Comparison of ENCODE assay signal across 31 cellular contexts in genomic region chr7:68162712-68163111, GRCh38.
DNase-seq lines count a peak whose midpoint lies in the region; FAIRE-seq and TF ChIP-seq lines count a peak whose summit lies in the region.
"Had no signal": no experiment of that assay in that cellular context is flagged by ENCODE, and none has a peak within 500 bp of the region (broad histone marks: within the 10 kb centered on the region; RNA-seq: fewer than 3 reads in every experiment).

No MANE protein-coding gene starts in this region.

- no peaks in the 10 kb centered on the region for H3K27me3 ChIP-seq in H1 (replicated peaks in 1 of 4; ENCODE audit: control insufficient read depth in 3 of 4, extremely low read depth in 1 of 4, insufficient read depth in 3 of 4, low read length in 3 of 4)
- H3K27me3 ChIP-seq: BE2C; BLaER1; BLaER1 treated with 17β-estradiol and CSF1 and Interleukin-3, amounts not matched to agents 10 nM and 100 nM had no signal

- H4K20me1 ChIP-seq in H1 (replicated peaks in 1 of 2; ENCODE audit: control insufficient read depth in 1 of 2, insufficient read depth in 2 of 2, low read length in 2 of 2), result no peaks in the 10 kb centered on the region
- H4K20me1 ChIP-seq: BLaER1; BLaER1 treated with 17β-estradiol and CSF1 and Interleukin-3, amounts not matched to agents 10 nM and 100 nM had no signal

- no peak overlapping the region for H3K23ac ChIP-seq in H1 (ENCODE audit: insufficient read length)

- WGBS in H1 (ENCODE audit: extremely low coverage in 1 of 2, insufficient coverage in 1 of 2, insufficient read length in 1 of 2, insufficient replicate concordance in 2 of 2, low coverage in 1 of 2, low lambda C conversion rate in 2 of 2, missing lambda C conversion rate in 1 of 2), 2 experiments, result 81% methylated on average over 8 of the region's 8 CpGs; no CpG with 5 or more reads in 1 of the 2 experiments

- no peaks in the 10 kb centered on the region for H3K23me2 ChIP-seq in H1 (ENCODE audit: low read depth, low read length)

- H3K4me2 ChIP-seq in H1 (ENCODE audit: insufficient read depth in 1 of 2, low read depth in 2 of 2, low read length in 2 of 2), result no peak overlapping the region
- H3K4me2 ChIP-seq: A549; BLaER1; BLaER1 treated with 17β-estradiol and CSF1 and Interleukin-3, amounts not matched to agents 10 nM and 100 nM had no signal

- H3K18ac ChIP-seq in H1 (ENCODE audit: extremely low read depth, low read length), result no peak overlapping the region

- H4K5ac ChIP-seq in H1 (ENCODE audit: insufficient read length, low read depth, low read length), result no peak overlapping the region

- H3K27ac ChIP-seq in coronary artery (no peak overlapping the region), H1 (ENCODE audit: low read depth, low read length) (no peak overlapping the region)
- H3K27ac ChIP-seq: 22Rv1; A549; BLaER1; BLaER1 treated with 17β-estradiol and CSF1 and Interleukin-3, amounts not matched to agents 10 nM and 100 nM; C4-2B had no signal

- no peak overlapping the region for H2BK5ac ChIP-seq in H1 (ENCODE audit: low read depth, low read length)

- H3K4me1 ChIP-seq in H1 (replicated peaks in 1 of 4; ENCODE audit: control insufficient read depth in 3 of 4, insufficient read depth in 4 of 4, low read length in 3 of 4), result no peaks in the 10 kb centered on the region
- H3K4me1 ChIP-seq: A549; BE2C; BLaER1; BLaER1 treated with 17β-estradiol and CSF1 and Interleukin-3, amounts not matched to agents 10 nM and 100 nM; Caco-2 had no signal

- H3K79me1 ChIP-seq in H1 (ENCODE audit: low read depth, low read length), result no peaks in the 10 kb centered on the region

- H3K14ac ChIP-seq in H1 (ENCODE audit: insufficient read length), result no peak overlapping the region

- H2BK120ac ChIP-seq in H1 (replicated peaks; ENCODE audit: low read depth, low read length), result no peak overlapping the region

- peak; percentile 14 for DNase-seq in coronary artery (ENCODE audit: low spot score)
- DNase-seq in H1 (ENCODE audit: low read depth in 1 of 2, low spot score in 2 of 2), result no peak
- DNase-seq in DMS53 treated with DMSO at 0.1 percent for 48 hours (lab: John Stamatoyannopoulos, UW; ENCODE audit: unreplicated experiment), result no peak
- DNase-seq in foreskin melanocyte, result no peak
- DNase-seq: 8988T; ACHN; AML-193; BE2C; C1 segment of cervical spinal cord; Caco-2; Calu3; CD4-positive, alpha-beta memory T cell; CD4-positive, alpha-beta T cell; CD4-positive, CD25-positive, alpha-beta regulatory T cell; CD8-positive, alpha-beta memory T cell; CD8-positive, alpha-beta T cell; COR-L47; DMS 273 treated with DMSO at 0.1 percent for 48 hours; DMS153; DMS53; DMS79; DMS79 treated with DMSO at 0.1 percent for 48 hours; DND-41; EL had no signal

- H3K9me3 ChIP-seq in H1 (ENCODE audit: insufficient read depth in 2 of 2, low read depth in 1 of 2, low read length in 1 of 2), result no peaks in the 10 kb centered on the region
- H3K9me3 ChIP-seq: A549, BE2C, BLaER1 had no signal

- FAIRE-seq in H1 (lab: Jason Lieb, UNC), result no peak
- FAIRE-seq: A204.1, A549, D721Med had no signal

- CTCF ChIA-PET in H1 (lab: Charles Lee; ENCODE audit: partially characterized antibody), result no interaction called here

- TF ChIP-seq CTCF in coronary artery (IDR thresholded peaks at IDR 0.05), result no peak
- TF ChIP-seq CTCF in H1 (IDR thresholded peaks at IDR 0.05; ENCODE audit: control extremely low read depth in 1 of 3, insufficient read depth in 1 of 3, low read depth in 1 of 3, low read length in 3 of 3), result no peak

- H3K9ac ChIP-seq in H1 (replicated peaks in 1 of 4; ENCODE audit: extremely low read depth in 1 of 4, low read depth in 3 of 4, low read length in 3 of 4), result no peak overlapping the region
- H3K9ac ChIP-seq: BLaER1; BLaER1 treated with 17β-estradiol and CSF1 and Interleukin-3, amounts not matched to agents 10 nM and 100 nM had no signal

- no peak for TF ChIP-seq POLR2A in H1 (IDR thresholded peaks at IDR 0.05; ENCODE audit: control extremely low read depth in 1 of 2, low read depth in 2 of 2, low read length in 2 of 2)

- H3K4me3 ChIP-seq in coronary artery, result no peak overlapping the region
- H3K4me3 ChIP-seq in H1 (ENCODE audit: extremely low read depth in 1 of 4, insufficient read depth in 2 of 4, low read depth in 3 of 4, low read length in 4 of 4), result no peak overlapping the region
- H3K4me3 ChIP-seq: A549; BLaER1; BLaER1 treated with 17β-estradiol and CSF1 and Interleukin-3, amounts not matched to agents 10 nM and 100 nM had no signal

- no peak overlapping the region for H2BK20ac ChIP-seq in H1 (ENCODE audit: low read length)

- H2AFZ ChIP-seq in H1 (ENCODE audit: low read length), result 0 out of 2 replicates have a peak overlapping the region, but pooled peaks have one; percentile 70

- H2BK15ac ChIP-seq in H1 (ENCODE audit: low read length), result no peak overlapping the region

- H2AK5ac ChIP-seq in H1 (ENCODE audit: low read depth, low read length), result no peak overlapping the region

- H3K79me2 ChIP-seq in H1 (ENCODE audit: control insufficient read depth in 1 of 2, insufficient read depth in 2 of 2, low read length in 2 of 2), result no peaks in the 10 kb centered on the region

- no peaks in the 10 kb centered on the region for H3K36me3 ChIP-seq in H1 (ENCODE audit: control insufficient read depth in 2 of 4, insufficient read depth in 4 of 4, low read length in 3 of 4)
- H3K36me3 ChIP-seq: BE2C; BLaER1; BLaER1 treated with 17β-estradiol and CSF1 and Interleukin-3, amounts not matched to agents 10 nM and 100 nM had no signal

- POLR2A ChIA-PET in H1 (lab: Charles Lee; ENCODE audit: partially characterized antibody), result no interaction called here

- no peak for TF ChIP-seq EP300 in H1 (IDR thresholded peaks at IDR 0.05; ENCODE audit: borderline replicate concordance in 1 of 2, low read depth in 2 of 2, low read length in 2 of 2)

- no peak overlapping the region for H2BK12ac ChIP-seq in H1 (ENCODE audit: low read depth, low read length)

- no peak overlapping the region for H3K56ac ChIP-seq in H1 (replicated peaks; ENCODE audit: insufficient read length, low read depth, low read length)

- no peak overlapping the region for H4K91ac ChIP-seq in H1 (replicated peaks; ENCODE audit: insufficient read length, low read length)

- TF ChIP-seq RAD21 in H1 (IDR thresholded peaks at IDR 0.05 in 1 of 2, conservative IDR thresholded peaks at IDR 0.05 in 1 of 2; ENCODE audit: low read depth in 2 of 2, low read length in 2 of 2), result no peak

- no peak overlapping the region for H4K8ac ChIP-seq in H1 (ENCODE audit: extremely low read depth, insufficient read depth, low read length)

- H3K4ac ChIP-seq in H1 (replicated peaks; ENCODE audit: insufficient read length, low read depth, low read length), result no peak overlapping the region

TF ChIP-seq in H1, 55 proteins besides CTCF, POLR2A, EP300 and RAD21 (continues in another document):
- no peak for TF ChIP-seq CREB1 (IDR thresholded peaks at IDR 0.05)
- TF ChIP-seq JUND (IDR thresholded peaks at IDR 0.05; ENCODE audit: low read length), result no peak
- TF ChIP-seq CHD2 (IDR thresholded peaks at IDR 0.05; ENCODE audit: low read length), result no peak
- no peak for TF ChIP-seq SUZ12 (IDR thresholded peaks at IDR 0.05; ENCODE audit: low read length)
